10 cellular contexts compared by ENCODE assay signal in genomic region chr15:69648775-69649735, GRCh38.
DNase-seq lines count a peak whose midpoint lies in the region; ATAC-seq, FAIRE-seq and TF ChIP-seq lines count a peak whose summit lies in the region.
"Had no signal": no experiment of that assay in that cellular context is flagged by ENCODE, and none has a peak within 500 bp of the region (broad histone marks: within the 10 kb centered on the region; RNA-seq: fewer than 3 reads in every experiment).

No MANE protein-coding gene starts in this region.

- no peak for TF ChIP-seq CTCF in nephron (IDR thresholded peaks at IDR 0.05; ENCODE audit: unreplicated experiment in 3 of 3)
- TF ChIP-seq CTCF in chondrocyte (IDR thresholded peaks at IDR 0.05) = no peak

- H3K36me3 Mint-ChIP-seq in nephron (ENCODE audit: low read depth) (no peaks in the 10 kb centered on the region), chondrocyte (ENCODE audit: low read depth) (peaks cover 9% of the 10 kb centered on the region)
- H3K36me3 Mint-ChIP-seq: CD8-positive, alpha-beta T cell had no signal

- H3K27me3 Mint-ChIP-seq in nephron (ENCODE audit: low read depth) = peaks cover 56% of the 10 kb centered on the region
- H3K27me3 Mint-ChIP-seq in chondrocyte (ENCODE audit: low read depth) = peaks cover 69% of the 10 kb centered on the region

- H3K27ac Mint-ChIP-seq in nephron (peak overlapping the region in 2 of 3 experiments; percentile 30 to 32), chondrocyte (ENCODE audit: unreplicated experiment) (no peak overlapping the region)
- H3K27ac Mint-ChIP-seq: CD8-positive, alpha-beta T cell had no signal

- DNase-seq in GM19239 (ENCODE audit: insufficient read length, low spot score) (no peak), NCI-H187 treated with DMSO at 0.1 percent for 48 hours (lab: John Stamatoyannopoulos, UW) (peak; percentile 10), ecto neural progenitor cell (ENCODE audit: low spot score) (peak; percentile 41), T-helper 1 cell (no peak), chondrocyte (ENCODE audit: low spot score) (no peak)
- DNase-seq: activated CD4-positive, alpha-beta T cell treated with anti-CD3 and anti-CD28 coated beads for 48 hours had no signal

- FAIRE-seq in GM19239 (lab: Jason Lieb, UNC) = peak; percentile 33
- FAIRE-seq: RCC 7860 had no signal

- peaks cover 10% of the 10 kb centered on the region for H3K9me3 Mint-ChIP-seq in nephron
- no peaks in the 10 kb centered on the region for H3K9me3 Mint-ChIP-seq in chondrocyte (ENCODE audit: low read depth)
- H3K9me3 Mint-ChIP-seq: CD8-positive, alpha-beta T cell had no signal

- no peak for ATAC-seq in HG03097 (IDR thresholded peaks at IDR 0.05; ENCODE audit: low FRiP score, unreplicated experiment)
- ATAC-seq: CD8-positive, alpha-beta T cell had no signal

- H3K4me3 Mint-ChIP-seq in nephron = peak overlapping the region in 1 of 3 experiments; percentile 24
- no peak overlapping the region for H3K4me3 Mint-ChIP-seq in chondrocyte (ENCODE audit: unreplicated experiment)
- H3K4me3 Mint-ChIP-seq: CD8-positive, alpha-beta T cell had no signal

- peaks cover 35% of the 10 kb centered on the region for H3K4me1 Mint-ChIP-seq in nephron
- peaks cover 12% of the 10 kb centered on the region for H3K4me1 Mint-ChIP-seq in chondrocyte (ENCODE audit: low read depth)

Comparison
In these comparisons a context has a peak if more than half of its experiments do, and no peak if none do; other contexts are left out.
1. DNase-seq: peak in NCI-H187 treated with DMSO at 0.1 percent for 48 hours (single experiment) and ecto neural progenitor cell (single experiment); none in GM19239 (single experiment), T-helper 1 cell (0 of 5) and chondrocyte (single experiment).